Comparison of ENCODE assay signal across 17 cellular contexts in genomic region chr15:36585774-36586173, GRCh38. TPM values are rescaled to one million over a fixed set of nuclear protein-coding genes. Genes with fewer than 3 reads are reported as not detected.
A peak's percentile ranks its signal among the peaks of the same experiment; 100 is the strongest.
DNase-seq lines count a peak whose midpoint lies in the region; ATAC-seq lines count a peak whose summit lies in the region.
"Had no signal": no experiment of that assay in that cellular context is flagged by ENCODE, and none has a peak within 500 bp of the region (broad histone marks: within the 10 kb centered on the region; RNA-seq: fewer than 3 reads in every experiment).

No MANE protein-coding gene starts in this region.

- H2AK5ac ChIP-seq in trophoblast cell (ENCODE audit: low read length): no peak overlapping the region

- H3K4me1 ChIP-seq in trophoblast cell (ENCODE audit: control insufficient read depth in 1 of 2, insufficient read depth in 2 of 2, low read length in 2 of 2): peaks cover 0 to 4% of the 10 kb centered on the region in 2 experiments
- H3K4me1 ChIP-seq: BLaER1 had no signal

- H3K4me3 Mint-ChIP-seq in activated CD4-positive, alpha-beta T cell treated with anti-CD3 and anti-CD28 coated beads for 36 hours: no peak overlapping the region
- H3K4me3 Mint-ChIP-seq: CD8-positive, alpha-beta memory T cell; IgD-negative memory B cell had no signal

- no peaks in the 10 kb centered on the region for H3K79me2 ChIP-seq in trophoblast cell (ENCODE audit: control insufficient read depth, insufficient read depth, low read length, poor library complexity)

- CTCF ChIA-PET in activated CD4-positive, alpha-beta T cell treated with anti-CD3 and anti-CD28 coated beads for 36 hours (lab: Charles Lee): no interaction called here

- no CpG with 5 or more reads among the region's 2 CpGs for WGBS in trophoblast cell (ENCODE audit: extremely low coverage, insufficient coverage, insufficient read length)

- no peak overlapping the region for H2AFZ ChIP-seq in trophoblast cell (ENCODE audit: insufficient read depth, low read length, poor library complexity)

- peaks cover 3% of the 10 kb centered on the region for H3K36me3 Mint-ChIP-seq in activated CD4-positive, alpha-beta T cell treated with anti-CD3 and anti-CD28 coated beads for 36 hours (ENCODE audit: low read depth)
- H3K36me3 Mint-ChIP-seq: IgD-negative memory B cell had no signal

- peak overlapping the region; percentile 64 for H3K27ac ChIP-seq in epithelial cell of prostate
- peak overlapping the region; percentile 14 for H3K27ac ChIP-seq in trophoblast cell (ENCODE audit: low read depth, low read length)
- H3K27ac ChIP-seq: BLaER1, SJSA1 had no signal

- H3K4me1 Mint-ChIP-seq in activated CD4-positive, alpha-beta T cell treated with anti-CD3 and anti-CD28 coated beads for 36 hours: peaks cover 14% of the 10 kb centered on the region

- no peak overlapping the region for H3K14ac ChIP-seq in trophoblast cell (ENCODE audit: low read length)

- no peaks in the 10 kb centered on the region for H3K79me1 ChIP-seq in trophoblast cell (ENCODE audit: low read length)

- H4K8ac ChIP-seq in trophoblast cell (ENCODE audit: low read depth, low read length): no peak overlapping the region

- peak; percentile 61 for ATAC-seq in activated CD4-positive, alpha-beta T cell treated with anti-CD3 and anti-CD28 coated beads for 36 hours
- ATAC-seq in GM18517 (IDR thresholded peaks at IDR 0.05; ENCODE audit: unreplicated experiment) (no peak), GM18867 (IDR thresholded peaks at IDR 0.05; ENCODE audit: unreplicated experiment) (no peak), HG03342 (IDR thresholded peaks at IDR 0.05; ENCODE audit: unreplicated experiment) (no peak)

- no peak overlapping the region for H4K12ac ChIP-seq in trophoblast cell (ENCODE audit: low read depth, low read length)

- no peak overlapping the region for H3K23ac ChIP-seq in trophoblast cell (ENCODE audit: low read length)

- no peak overlapping the region for H4K91ac ChIP-seq in trophoblast cell (ENCODE audit: low read depth, low read length)

- H3K36me3 ChIP-seq in trophoblast cell (ENCODE audit: control insufficient read depth in 1 of 2, insufficient read depth in 2 of 2, low read length in 2 of 2): no peaks in the 10 kb centered on the region
- H3K36me3 ChIP-seq: BLaER1, SJSA1 had no signal

- intact Hi-C loops in activated CD4-positive, alpha-beta T cell treated with anti-CD3 and anti-CD28 coated beads for 36 hours (cut with DNase I, micrococcal nuclease): no loop called here

- H3K27me3 Mint-ChIP-seq in activated CD4-positive, alpha-beta T cell treated with anti-CD3 and anti-CD28 coated beads for 36 hours: no peaks in the 10 kb centered on the region
- H3K27me3 Mint-ChIP-seq: IgD-negative memory B cell had no signal

- no peak overlapping the region for H3K27ac Mint-ChIP-seq in activated CD4-positive, alpha-beta T cell treated with anti-CD3 and anti-CD28 coated beads for 36 hours
- H3K27ac Mint-ChIP-seq: IgD-negative memory B cell had no signal

- no peak overlapping the region for H3K18ac ChIP-seq in trophoblast cell (ENCODE audit: low read length)

- H3K4me3 ChIP-seq in trophoblast cell (ENCODE audit: low read depth, low read length): no peak overlapping the region
- H3K4me3 ChIP-seq: BLaER1, SJSA1 had no signal

- no peak for DNase-seq in activated CD4-positive, alpha-beta T cell treated with anti-CD3 and anti-CD28 coated beads for 36 hours
- DNase-seq in activated CD4-positive, alpha-beta T cell treated with anti-CD3 and anti-CD28 coated beads, Interleukin-2, amount 50 U/mL, for 4 hours: no peak
- DNase-seq in HPDE6-E6E7 (ENCODE audit: extremely low spot score) (peak; percentile 63), epithelial cell of prostate (ENCODE audit: low read depth, low spot score) (peak; percentile 83), trophoblast cell (peak in 1 of 2 donors; percentile 69)
- DNase-seq: 8988T; CD8-positive, alpha-beta memory T cell; MV-4-11; NCI-H1436; NCI-H2029 treated with DMSO at 0.1 percent for 48 hours; NCI-H510A treated with DMSO at 0.1 percent for 48 hours had no signal

- no peak overlapping the region for H2BK120ac ChIP-seq in trophoblast cell (ENCODE audit: insufficient read depth, low read length, poor library complexity)

- no peak overlapping the region for H3K9ac ChIP-seq in trophoblast cell (ENCODE audit: low read length)
- H3K9ac ChIP-seq: BLaER1 had no signal

- no peak overlapping the region for H3K4ac ChIP-seq in trophoblast cell (ENCODE audit: low read depth, low read length)

- POLR2A ChIA-PET in activated CD4-positive, alpha-beta T cell treated with anti-CD3 and anti-CD28 coated beads for 36 hours (lab: Charles Lee): no interaction called here

- no peak overlapping the region for H2BK12ac ChIP-seq in trophoblast cell (ENCODE audit: low read length)

- no peaks in the 10 kb centered on the region for H3K9me3 ChIP-seq in trophoblast cell (ENCODE audit: insufficient read depth, low read depth, low read length)
- H3K9me3 ChIP-seq: BLaER1, SJSA1 had no signal

- no peak overlapping the region for H2BK5ac ChIP-seq in trophoblast cell (ENCODE audit: low read depth, low read length, poor library complexity)

- no peaks in the 10 kb centered on the region for H3K9me3 Mint-ChIP-seq in activated CD4-positive, alpha-beta T cell treated with anti-CD3 and anti-CD28 coated beads for 36 hours (ENCODE audit: low read depth)
- H3K9me3 Mint-ChIP-seq: CD8-positive, alpha-beta memory T cell; IgD-negative memory B cell had no signal

- H3K27me3 ChIP-seq in trophoblast cell (ENCODE audit: insufficient read depth, low read length): no peaks in the 10 kb centered on the region
- H3K27me3 ChIP-seq: BLaER1, SJSA1 had no signal

- no peak overlapping the region for H3K4me2 ChIP-seq in trophoblast cell (ENCODE audit: low read length)
- H3K4me2 ChIP-seq: BLaER1 had no signal

RNA-seq across cellular contexts. Expression of gene CDIN1, which starts 6.3 kb away (rescaled TPM):
- total RNA-seq in activated CD4-positive, alpha-beta T cell treated with anti-CD3 and anti-CD28 coated beads for 36 hours: 10 to 100 TPM; 13.2 to 16.4 TPM
- polyA plus RNA-seq in trophoblast cell (2013): 13.6 and 14.9 TPM in 2 replicates

Comparison
In these comparisons a context has a peak if more than half of its experiments do, and no peak if none do; other contexts are left out.
1. DNase-seq: peak in HPDE6-E6E7 (single experiment) and epithelial cell of prostate (single experiment); none in activated CD4-positive, alpha-beta T cell treated with anti-CD3 and anti-CD28 coated beads for 36 hours (single experiment) and activated CD4-positive, alpha-beta T cell treated with anti-CD3 and anti-CD28 coated beads, Interleukin-2, amount 50 U/mL, for 4 hours (0 of 2).